ENCODE assay signal across 12 cellular contexts in genomic region chr11:111922803-111923202, GRCh38. TPM values are rescaled to one million over a fixed set of nuclear protein-coding genes. Genes with fewer than 3 reads are reported as not detected.
DNase-seq lines count a peak whose midpoint lies in the region; ATAC-seq, FAIRE-seq and TF ChIP-seq lines count a peak whose summit lies in the region.
"Had no signal": no experiment of that assay in that cellular context is flagged by ENCODE, and none has a peak within 500 bp of the region (broad histone marks: within the 10 kb centered on the region; RNA-seq: fewer than 3 reads in every experiment).

No MANE protein-coding gene starts in this region.

- H4K91ac ChIP-seq in H1 (replicated peaks; ENCODE audit: insufficient read length, low read length) = no peak overlapping the region

- H3K18ac ChIP-seq in H1 (ENCODE audit: extremely low read depth, low read length) = no peak overlapping the region

- no peak overlapping the region for H2AFZ ChIP-seq in H1 (ENCODE audit: low read length)

- no peak overlapping the region for H2BK120ac ChIP-seq in H1 (replicated peaks; ENCODE audit: low read depth, low read length)

- H4K5ac ChIP-seq in H1 (ENCODE audit: insufficient read length, low read depth, low read length) = no peak overlapping the region

- TF ChIP-seq CTCF in H1 (IDR thresholded peaks at IDR 0.05; ENCODE audit: control extremely low read depth in 1 of 3, insufficient read depth in 1 of 3, low read depth in 1 of 3, low read length in 3 of 3) = no peak

- H3K4me3 ChIP-seq in H1 (ENCODE audit: extremely low read depth in 1 of 4, insufficient read depth in 2 of 4, low read depth in 3 of 4, low read length in 4 of 4) = no peak overlapping the region
- no peak overlapping the region for H3K4me3 ChIP-seq in urinary bladder (ENCODE audit: low read depth, low read length)
- H3K4me3 ChIP-seq: BLaER1, mucosa of descending colon had no signal

- no peak for TF ChIP-seq RAD21 in H1 (IDR thresholded peaks at IDR 0.05 in 1 of 2, conservative IDR thresholded peaks at IDR 0.05 in 1 of 2; ENCODE audit: low read depth in 2 of 2, low read length in 2 of 2)

- H3K14ac ChIP-seq in H1 (ENCODE audit: insufficient read length) = no peak overlapping the region

- CTCF ChIA-PET in H1 (lab: Charles Lee; ENCODE audit: partially characterized antibody) = interaction anchor here (1.4 to 25.5 kb wide), 2 partner anchors 9 to 57 kb away, joined by 4 to 565 read pairs; no protein-coding TSS in a partner anchor

- H3K23me2 ChIP-seq in H1 (ENCODE audit: low read depth, low read length) = peaks cover 3% of the 10 kb centered on the region; the same call in 1 of the 2 replicates

- no peaks in the 10 kb centered on the region; a peak in 1 of 7 replicates for H3K27me3 ChIP-seq in H1 (replicated peaks in 1 of 4; ENCODE audit: control insufficient read depth in 3 of 4, extremely low read depth in 1 of 4, insufficient read depth in 3 of 4, low read length in 3 of 4)
- H3K27me3 ChIP-seq: BLaER1 had no signal

- no peaks in the 10 kb centered on the region for H3K9me3 ChIP-seq in H1 (ENCODE audit: insufficient read depth in 2 of 2, low read depth in 1 of 2, low read length in 1 of 2)
- H3K9me3 ChIP-seq: BLaER1, mucosa of descending colon had no signal

- no peak overlapping the region for H3K23ac ChIP-seq in H1 (ENCODE audit: insufficient read length)

- no peak overlapping the region for H4K8ac ChIP-seq in H1 (ENCODE audit: extremely low read depth, insufficient read depth, low read length)

- H4K20me1 ChIP-seq in H1 (replicated peaks in 1 of 2; ENCODE audit: control insufficient read depth in 1 of 2, insufficient read depth in 2 of 2, low read length in 2 of 2) = no peaks in the 10 kb centered on the region
- H4K20me1 ChIP-seq: BLaER1 had no signal

- H3K56ac ChIP-seq in H1 (replicated peaks; ENCODE audit: insufficient read length, low read depth, low read length) = no peak overlapping the region

- H2BK12ac ChIP-seq in H1 (ENCODE audit: low read depth, low read length) = no peak overlapping the region

- H3K9ac ChIP-seq in H1 (replicated peaks in 1 of 4; ENCODE audit: extremely low read depth in 1 of 4, low read depth in 3 of 4, low read length in 3 of 4) = no peak overlapping the region
- H3K9ac ChIP-seq: BLaER1 had no signal

- H2BK15ac ChIP-seq in H1 (ENCODE audit: low read length) = no peak overlapping the region

- H3K36me3 ChIP-seq in H1 (ENCODE audit: control insufficient read depth in 2 of 4, insufficient read depth in 4 of 4, low read length in 3 of 4) (no peaks in the 10 kb centered on the region), urinary bladder (ENCODE audit: insufficient read depth) (no peaks in the 10 kb centered on the region)
- H3K36me3 ChIP-seq: BLaER1 had no signal

- H3K79me1 ChIP-seq in H1 (ENCODE audit: low read depth, low read length) = no peaks in the 10 kb centered on the region

- H2BK20ac ChIP-seq in H1 (ENCODE audit: low read length) = no peak overlapping the region

- H2AK5ac ChIP-seq in H1 (ENCODE audit: low read depth, low read length) = no peak overlapping the region

- H3K4me1 ChIP-seq in H1 (replicated peaks in 1 of 4; ENCODE audit: control insufficient read depth in 3 of 4, insufficient read depth in 4 of 4, low read length in 3 of 4) = peaks cover 0 to 16% (median 6%) of the 10 kb centered on the region in 4 experiments; a peak in 6 of 7 replicates
- no peaks in the 10 kb centered on the region for H3K4me1 ChIP-seq in urinary bladder (ENCODE audit: insufficient read depth)

- POLR2A ChIA-PET in H1 (lab: Charles Lee; ENCODE audit: partially characterized antibody) = interaction anchor here (1.5 kb wide), 1 partner anchor 43 kb away, joined by 3 read pairs; no protein-coding TSS in a partner anchor

- H2BK5ac ChIP-seq in H1 (ENCODE audit: low read depth, low read length) = no peak overlapping the region

- H3K27ac ChIP-seq in H1 (ENCODE audit: low read depth, low read length) (no peak overlapping the region), urinary bladder (ENCODE audit: low read depth) (peak overlapping the region; percentile 35)
- H3K27ac ChIP-seq: BLaER1 had no signal

- no peak overlapping the region for H3K4ac ChIP-seq in H1 (replicated peaks; ENCODE audit: insufficient read length, low read depth, low read length)

- whole genome bisulfite sequencing in H1 (ENCODE audit: extremely low coverage in 1 of 2, insufficient coverage in 1 of 2, insufficient read length in 1 of 2, insufficient replicate concordance in 2 of 2, low coverage in 1 of 2, low lambda C conversion rate in 2 of 2, missing lambda C conversion rate in 1 of 2), 2 experiments = 90% methylated on average over 2 of the region's 2 CpGs; no CpG with 5 or more reads in 1 of the 2 experiments
- 6% methylated on average over 2 of the region's 2 CpGs for WGBS in urinary bladder

- no peak for TF ChIP-seq POLR2A in H1 (IDR thresholded peaks at IDR 0.05; ENCODE audit: control extremely low read depth in 1 of 2, low read depth in 2 of 2, low read length in 2 of 2)

- FAIRE-seq in H1 (lab: Jason Lieb, UNC) = no peak

- TF ChIP-seq EP300 in H1 (IDR thresholded peaks at IDR 0.05; ENCODE audit: borderline replicate concordance in 1 of 2, low read depth in 2 of 2, low read length in 2 of 2) = no peak

- ATAC-seq in GM19351 (IDR thresholded peaks at IDR 0.05; ENCODE audit: unreplicated experiment) = no peak
- ATAC-seq: mucosa of descending colon had no signal

- no peak overlapping the region for H3K4me2 ChIP-seq in H1 (ENCODE audit: insufficient read depth in 1 of 2, low read depth in 2 of 2, low read length in 2 of 2)
- H3K4me2 ChIP-seq: BLaER1 had no signal

- DNase-seq in NOMO-1 treated with DMSO at 0.1 percent for 48 hours (lab: John Stamatoyannopoulos, UW; ENCODE audit: unreplicated experiment) = peak; percentile 30
- no peak for DNase-seq in NOMO-1 treated with dmso at 0.1 percent for 144 hours (lab: John Stamatoyannopoulos, UW; ENCODE audit: unreplicated experiment)
- DNase-seq in H1 (ENCODE audit: low read depth in 1 of 2, low spot score in 2 of 2) = no peak
- peak; percentile 77 for DNase-seq in mucosa of gallbladder (ENCODE audit: low spot score)
- no peak for DNase-seq in HuH-7 (ENCODE audit: low spot score)
- no peak for DNase-seq in mesenteric fat pad (ENCODE audit: low spot score)
- DNase-seq: activated gamma-delta T cell treated with Interleukin-2 at 50 U/mL for 16 hours; stimulated activated naive CD4-positive, alpha-beta T cell treated with Interleukin-2 at 50 U/mL for 16 hours had no signal

- no peaks in the 10 kb centered on the region for H3K79me2 ChIP-seq in H1 (ENCODE audit: control insufficient read depth in 1 of 2, insufficient read depth in 2 of 2, low read length in 2 of 2)

RNA-seq across cellular contexts. Expression of gene C11orf52, which starts 4.1 kb away (rescaled TPM):
- total RNA-seq in H1 (2021; fragmentation: NEBNext Ultra II Directional; extraction: Animal tissue kit (Norgen Biotek cat#: 25700)) = 1.7 and 2.2 TPM in 2 replicates
- 2.7 and 3.4 TPM in 2 replicates for polyA plus RNA-seq in H1 (2011; rRNA removed)
- 3.1 TPM for polyA plus RNA-seq in H1 (2011; cell fraction: cytosol; rRNA removed)
- 5.2 TPM for polyA plus RNA-seq in H1 (2011; cell fraction: nucleus; rRNA removed)
- 2.0 to 3.5 TPM (median 3.1 TPM) in 4 replicates for polyA plus RNA-seq in H1 (2012, experiment 1 of 2)
- polyA plus RNA-seq in H1 (2012, experiment 2 of 2) = 2.5 TPM
- 1.5 TPM for polyA plus RNA-seq in H1 (2013, experiment 1 of 2)
- polyA plus RNA-seq in H1 (2013, experiment 2 of 2) = 1.5 TPM
- polyA minus RNA-seq in H1 (2011; rRNA and poly(A)+ RNA removed) = 1.7 and 2.3 TPM in 2 replicates
- 2.2 TPM for polyA minus RNA-seq in H1 (2011; cell fraction: cytosol; rRNA and poly(A)+ RNA removed)
- 2.0 TPM for polyA minus RNA-seq in H1 (2011; cell fraction: nucleus; rRNA and poly(A)+ RNA removed)
- total RNA-seq in mucosa of gallbladder = 34.4 TPM
- total RNA-seq in urinary bladder = 2.7 TPM
- 2.4 TPM for polyA plus RNA-seq in urinary bladder
- 3.1 TPM for total RNA-seq in mesenteric fat pad

RNA-seq across cellular contexts. Expression of gene HSPB2, which starts 10.3 kb away (rescaled TPM):
- 0.32 and 1.0 TPM in 2 replicates for total RNA-seq in H1 (2021; fragmentation: NEBNext Ultra II Directional; extraction: Animal tissue kit (Norgen Biotek cat#: 25700))
- polyA plus RNA-seq in H1 (2011; rRNA removed) = 0.86 and 1.4 TPM in 2 replicates
- polyA plus RNA-seq in H1 (2011; cell fraction: cytosol; rRNA removed) = 0.66 TPM
- polyA plus RNA-seq in H1 (2011; cell fraction: nucleus; rRNA removed) = 0.77 TPM
- 0.44 to 0.58 TPM (median 0.51 TPM) in 3 of 4 replicates, not detected in the other for polyA plus RNA-seq in H1 (2012, experiment 1 of 2)
- 0.39 TPM for polyA plus RNA-seq in H1 (2012, experiment 2 of 2)
- 0.08 TPM for polyA plus RNA-seq in H1 (2013, experiment 1 of 2)
- polyA plus RNA-seq in H1 (2013, experiment 2 of 2) = 0.31 TPM
- 0.32 TPM in 1 of 2 replicates, not detected in the other for polyA minus RNA-seq in H1 (2011; rRNA and poly(A)+ RNA removed)
- polyA minus RNA-seq in H1 (2011; cell fraction: cytosol; rRNA and poly(A)+ RNA removed) = not detected
- polyA minus RNA-seq in H1 (2011; cell fraction: nucleus; rRNA and poly(A)+ RNA removed) = not detected
- 3.9 TPM for total RNA-seq in mucosa of gallbladder
- total RNA-seq in urinary bladder = 1.6 TPM
- polyA plus RNA-seq in urinary bladder = 10.6 TPM
- total RNA-seq in mesenteric fat pad = 17.1 TPM

RNA-seq across cellular contexts. Expression of gene CRYAB, which starts 11.2 kb away (rescaled TPM):
- 2.0 and 4.0 TPM in 2 replicates for total RNA-seq in H1 (2021; fragmentation: NEBNext Ultra II Directional; extraction: Animal tissue kit (Norgen Biotek cat#: 25700))
- polyA plus RNA-seq in H1 (2011; rRNA removed) = 1.9 and 2.9 TPM in 2 replicates
- 1.4 TPM for polyA plus RNA-seq in H1 (2011; cell fraction: cytosol; rRNA removed)
- 2.9 TPM for polyA plus RNA-seq in H1 (2011; cell fraction: nucleus; rRNA removed)
- 1.6 to 4.0 TPM (median 2.3 TPM) in 4 replicates for polyA plus RNA-seq in H1 (2012, experiment 1 of 2)
- 2.0 TPM for polyA plus RNA-seq in H1 (2012, experiment 2 of 2)
- 1.6 TPM for polyA plus RNA-seq in H1 (2013, experiment 1 of 2)
- 2.0 TPM for polyA plus RNA-seq in H1 (2013, experiment 2 of 2)
- 0.34 and 0.69 TPM in 2 replicates for polyA minus RNA-seq in H1 (2011; rRNA and poly(A)+ RNA removed)
- not detected for polyA minus RNA-seq in H1 (2011; cell fraction: cytosol; rRNA and poly(A)+ RNA removed)
- polyA minus RNA-seq in H1 (2011; cell fraction: nucleus; rRNA and poly(A)+ RNA removed) = not detected
- 277 TPM for total RNA-seq in mucosa of gallbladder
- total RNA-seq in urinary bladder = 21.3 TPM
- 231 TPM for polyA plus RNA-seq in urinary bladder
- 2,279 TPM for total RNA-seq in mesenteric fat pad

RNA-seq across cellular contexts. Expression of gene DIXDC1, which starts 14.3 kb away (rescaled TPM):
- 15.4 and 17.1 TPM in 2 replicates for total RNA-seq in H1 (2021; fragmentation: NEBNext Ultra II Directional; extraction: Animal tissue kit (Norgen Biotek cat#: 25700))
- polyA plus RNA-seq in H1 (2011; rRNA removed) (4.8 and 5.9 TPM in 2 replicates), urinary bladder (60.5 TPM)
- polyA plus RNA-seq in H1 (2011; cell fraction: cytosol; rRNA removed) = 8.9 TPM
- polyA plus RNA-seq in H1 (2011; cell fraction: nucleus; rRNA removed) = 8.7 TPM
- 8.7 to 9.8 TPM (median 9.4 TPM) in 4 replicates for polyA plus RNA-seq in H1 (2012, experiment 1 of 2)
- polyA plus RNA-seq in H1 (2012, experiment 2 of 2) = 1.2 TPM
- 7.7 TPM for polyA plus RNA-seq in H1 (2013, experiment 1 of 2)
- 6.8 TPM for polyA plus RNA-seq in H1 (2013, experiment 2 of 2)
- 20.2 and 24.9 TPM in 2 replicates for polyA minus RNA-seq in H1 (2011; rRNA and poly(A)+ RNA removed)
- 11.9 TPM for polyA minus RNA-seq in H1 (2011; cell fraction: cytosol; rRNA and poly(A)+ RNA removed)
- polyA minus RNA-seq in H1 (2011; cell fraction: nucleus; rRNA and poly(A)+ RNA removed) = 26.2 TPM
- total RNA-seq in mucosa of gallbladder (25.1 TPM), urinary bladder (69.4 TPM), mesenteric fat pad (48.8 TPM)

RNA-seq across cellular contexts. Expression of gene CFAP68, which starts 43.5 kb away (rescaled TPM):
- total RNA-seq in H1 (2021; fragmentation: NEBNext Ultra II Directional; extraction: Animal tissue kit (Norgen Biotek cat#: 25700)) = 21.4 and 22.6 TPM in 2 replicates
- 28.7 and 43.1 TPM in 2 replicates for polyA plus RNA-seq in H1 (2011; rRNA removed)
- polyA plus RNA-seq in H1 (2011; cell fraction: cytosol; rRNA removed) = 29.0 TPM
- 20.6 TPM for polyA plus RNA-seq in H1 (2011; cell fraction: nucleus; rRNA removed)
- 31.1 to 42.7 TPM (median 37.9 TPM) in 4 replicates for polyA plus RNA-seq in H1 (2012, experiment 1 of 2)
- 12.3 TPM for polyA plus RNA-seq in H1 (2012, experiment 2 of 2)
- polyA plus RNA-seq in H1 (2013, experiment 1 of 2) = 44.8 TPM
- 49.2 TPM for polyA plus RNA-seq in H1 (2013, experiment 2 of 2)
- polyA minus RNA-seq in H1 (2011; rRNA and poly(A)+ RNA removed) = 24.7 and 47.9 TPM in 2 replicates
- 7.2 TPM for polyA minus RNA-seq in H1 (2011; cell fraction: cytosol; rRNA and poly(A)+ RNA removed)
- polyA minus RNA-seq in H1 (2011; cell fraction: nucleus; rRNA and poly(A)+ RNA removed) = 13.5 TPM
- 21.8 TPM for total RNA-seq in mucosa of gallbladder
- 13.1 TPM for total RNA-seq in urinary bladder
- polyA plus RNA-seq in urinary bladder = 17.9 TPM
- total RNA-seq in mesenteric fat pad = 11.9 TPM

Comparison
In these comparisons a context has a peak if more than half of its experiments do, and no peak if none do; other contexts are left out.
1. DNase-seq: peak in NOMO-1 treated with DMSO at 0.1 percent for 48 hours (single experiment) and mucosa of gallbladder (single experiment); none in NOMO-1 treated with dmso at 0.1 percent for 144 hours (single experiment), H1 (0 of 2), HuH-7 (single experiment) and mesenteric fat pad (single experiment).
2. RNA of gene CRYAB, which starts 11.2 kb away (total RNA-seq): 2,279 TPM in mesenteric fat pad (single experiment) and 277 TPM in mucosa of gallbladder (single experiment); 21.3 TPM in urinary bladder (single experiment) and 2.0 to 4.0 TPM in H1; every median in the first group is over 10 times any median in the second.